ENCODE assay signal across 8 cellular contexts in genomic region chr6:135938588-135939215, GRCh38.
DNase-seq lines count a peak whose midpoint lies in the region; ATAC-seq and TF ChIP-seq lines count a peak whose summit lies in the region.

No MANE protein-coding gene starts in this region.

- H3K36me3 ChIP-seq in RWPE2 (ENCODE audit: low read depth): no peaks in the 10 kb centered on the region
- no peaks in the 10 kb centered on the region for H3K36me3 ChIP-seq in effector memory CD4-positive, alpha-beta T cell (ENCODE audit: control insufficient read depth, insufficient read depth, low read length)

- H3K4me1 ChIP-seq in RWPE2 (ENCODE audit: insufficient read depth, poor library complexity, severe bottlenecking): peaks cover 22% of the 10 kb centered on the region
- no peaks in the 10 kb centered on the region for H3K4me1 ChIP-seq in effector memory CD4-positive, alpha-beta T cell (ENCODE audit: control insufficient read depth, insufficient read depth, low read length, poor library complexity, severe bottlenecking)

- ATAC-seq in RWPE2 (ENCODE audit: low read depth) (no peak), HG03571 (IDR thresholded peaks at IDR 0.05; ENCODE audit: unreplicated experiment) (no peak), HG02852 (IDR thresholded peaks at IDR 0.05; ENCODE audit: unreplicated experiment) (no peak)

- DNase-seq in H4 (ENCODE audit: low spot score) (peak; percentile 30), RWPE2 (ENCODE audit: low spot score) (no peak), foreskin melanocyte (peak; percentile 34), retinal pigment epithelial cell (ENCODE audit: low read depth) (no peak), NCI-H345 treated with DMSO at 0.1 percent for 48 hours (lab: John Stamatoyannopoulos, UW; ENCODE audit: unreplicated experiment) (no peak)
- DNase-seq in effector memory CD4-positive, alpha-beta T cell: no peak

- no peak overlapping the region for H3K4me3 ChIP-seq in RWPE2 (ENCODE audit: severe bottlenecking)
- no peak overlapping the region for H3K4me3 ChIP-seq in retinal pigment epithelial cell (ENCODE audit: low read length)
- H3K4me3 ChIP-seq in effector memory CD4-positive, alpha-beta T cell (ENCODE audit: insufficient read depth, low read depth, low read length, poor library complexity, severe bottlenecking): no peak overlapping the region

- TF ChIP-seq CTCF in RWPE2 (IDR thresholded peaks at IDR 0.05; ENCODE audit: poor library complexity, severe bottlenecking) (peak; percentile 44), retinal pigment epithelial cell (conservative IDR thresholded peaks at IDR 0.05; ENCODE audit: low read depth, low read length) (peak; percentile 55)

- H3K27me3 ChIP-seq in RWPE2 (ENCODE audit: insufficient read depth, poor library complexity, severe bottlenecking): no peaks in the 10 kb centered on the region
- H3K27me3 ChIP-seq in effector memory CD4-positive, alpha-beta T cell (replicated peaks; ENCODE audit: control insufficient read depth, insufficient read depth, low read length, poor library complexity, severe bottlenecking): no peaks in the 10 kb centered on the region

- H3K27ac ChIP-seq in RWPE2 (ENCODE audit: poor library complexity, severe bottlenecking): no peak overlapping the region
- H3K27ac ChIP-seq in effector memory CD4-positive, alpha-beta T cell (ENCODE audit: insufficient read depth, low read length, poor library complexity, severe bottlenecking): no peak overlapping the region

- H3K9me3 ChIP-seq in RWPE2 (ENCODE audit: severe bottlenecking): no peaks in the 10 kb centered on the region
- no peaks in the 10 kb centered on the region for H3K9me3 ChIP-seq in effector memory CD4-positive, alpha-beta T cell (ENCODE audit: control insufficient read depth, low read length)

Comparison
In these comparisons a context has a peak if more than half of its experiments do, and no peak if none do; other contexts are left out.
1. DNase-seq: peak in H4 (single experiment) and foreskin melanocyte (single experiment); none in RWPE2 (single experiment), retinal pigment epithelial cell (single experiment), effector memory CD4-positive, alpha-beta T cell (0 of 3) and NCI-H345 treated with DMSO at 0.1 percent for 48 hours (single experiment).